Comparison of ENCODE assay signal across 1 cellular context in the genomic region with DNA sequence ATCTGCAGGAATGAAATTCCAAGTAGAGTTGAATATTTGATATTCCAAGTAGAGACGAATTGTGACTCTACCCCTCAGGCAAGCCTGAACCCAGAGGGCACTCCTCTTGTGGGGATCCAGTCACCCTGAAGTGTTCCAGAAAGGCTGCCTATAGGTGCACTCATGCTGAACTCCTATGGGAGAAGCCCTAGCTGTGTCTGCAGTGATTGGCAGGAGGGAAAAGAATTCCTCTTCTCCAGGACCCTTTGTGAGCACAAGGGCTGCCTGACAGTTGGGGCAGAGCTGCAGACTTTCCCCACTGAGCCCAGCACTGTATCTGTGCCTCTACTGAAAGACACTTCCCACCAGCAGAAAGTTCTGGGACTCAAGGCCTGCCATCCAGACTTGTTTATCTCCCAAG.
TF ChIP-seq lines count a peak whose summit lies in the region.

No MANE protein-coding gene starts in this region.

TF ChIP-seq in GM23338, 12 proteins besides CTCF, POLR2A, EP300 and RAD21 (continued from another document):
- TF ChIP-seq, protein P1, sequence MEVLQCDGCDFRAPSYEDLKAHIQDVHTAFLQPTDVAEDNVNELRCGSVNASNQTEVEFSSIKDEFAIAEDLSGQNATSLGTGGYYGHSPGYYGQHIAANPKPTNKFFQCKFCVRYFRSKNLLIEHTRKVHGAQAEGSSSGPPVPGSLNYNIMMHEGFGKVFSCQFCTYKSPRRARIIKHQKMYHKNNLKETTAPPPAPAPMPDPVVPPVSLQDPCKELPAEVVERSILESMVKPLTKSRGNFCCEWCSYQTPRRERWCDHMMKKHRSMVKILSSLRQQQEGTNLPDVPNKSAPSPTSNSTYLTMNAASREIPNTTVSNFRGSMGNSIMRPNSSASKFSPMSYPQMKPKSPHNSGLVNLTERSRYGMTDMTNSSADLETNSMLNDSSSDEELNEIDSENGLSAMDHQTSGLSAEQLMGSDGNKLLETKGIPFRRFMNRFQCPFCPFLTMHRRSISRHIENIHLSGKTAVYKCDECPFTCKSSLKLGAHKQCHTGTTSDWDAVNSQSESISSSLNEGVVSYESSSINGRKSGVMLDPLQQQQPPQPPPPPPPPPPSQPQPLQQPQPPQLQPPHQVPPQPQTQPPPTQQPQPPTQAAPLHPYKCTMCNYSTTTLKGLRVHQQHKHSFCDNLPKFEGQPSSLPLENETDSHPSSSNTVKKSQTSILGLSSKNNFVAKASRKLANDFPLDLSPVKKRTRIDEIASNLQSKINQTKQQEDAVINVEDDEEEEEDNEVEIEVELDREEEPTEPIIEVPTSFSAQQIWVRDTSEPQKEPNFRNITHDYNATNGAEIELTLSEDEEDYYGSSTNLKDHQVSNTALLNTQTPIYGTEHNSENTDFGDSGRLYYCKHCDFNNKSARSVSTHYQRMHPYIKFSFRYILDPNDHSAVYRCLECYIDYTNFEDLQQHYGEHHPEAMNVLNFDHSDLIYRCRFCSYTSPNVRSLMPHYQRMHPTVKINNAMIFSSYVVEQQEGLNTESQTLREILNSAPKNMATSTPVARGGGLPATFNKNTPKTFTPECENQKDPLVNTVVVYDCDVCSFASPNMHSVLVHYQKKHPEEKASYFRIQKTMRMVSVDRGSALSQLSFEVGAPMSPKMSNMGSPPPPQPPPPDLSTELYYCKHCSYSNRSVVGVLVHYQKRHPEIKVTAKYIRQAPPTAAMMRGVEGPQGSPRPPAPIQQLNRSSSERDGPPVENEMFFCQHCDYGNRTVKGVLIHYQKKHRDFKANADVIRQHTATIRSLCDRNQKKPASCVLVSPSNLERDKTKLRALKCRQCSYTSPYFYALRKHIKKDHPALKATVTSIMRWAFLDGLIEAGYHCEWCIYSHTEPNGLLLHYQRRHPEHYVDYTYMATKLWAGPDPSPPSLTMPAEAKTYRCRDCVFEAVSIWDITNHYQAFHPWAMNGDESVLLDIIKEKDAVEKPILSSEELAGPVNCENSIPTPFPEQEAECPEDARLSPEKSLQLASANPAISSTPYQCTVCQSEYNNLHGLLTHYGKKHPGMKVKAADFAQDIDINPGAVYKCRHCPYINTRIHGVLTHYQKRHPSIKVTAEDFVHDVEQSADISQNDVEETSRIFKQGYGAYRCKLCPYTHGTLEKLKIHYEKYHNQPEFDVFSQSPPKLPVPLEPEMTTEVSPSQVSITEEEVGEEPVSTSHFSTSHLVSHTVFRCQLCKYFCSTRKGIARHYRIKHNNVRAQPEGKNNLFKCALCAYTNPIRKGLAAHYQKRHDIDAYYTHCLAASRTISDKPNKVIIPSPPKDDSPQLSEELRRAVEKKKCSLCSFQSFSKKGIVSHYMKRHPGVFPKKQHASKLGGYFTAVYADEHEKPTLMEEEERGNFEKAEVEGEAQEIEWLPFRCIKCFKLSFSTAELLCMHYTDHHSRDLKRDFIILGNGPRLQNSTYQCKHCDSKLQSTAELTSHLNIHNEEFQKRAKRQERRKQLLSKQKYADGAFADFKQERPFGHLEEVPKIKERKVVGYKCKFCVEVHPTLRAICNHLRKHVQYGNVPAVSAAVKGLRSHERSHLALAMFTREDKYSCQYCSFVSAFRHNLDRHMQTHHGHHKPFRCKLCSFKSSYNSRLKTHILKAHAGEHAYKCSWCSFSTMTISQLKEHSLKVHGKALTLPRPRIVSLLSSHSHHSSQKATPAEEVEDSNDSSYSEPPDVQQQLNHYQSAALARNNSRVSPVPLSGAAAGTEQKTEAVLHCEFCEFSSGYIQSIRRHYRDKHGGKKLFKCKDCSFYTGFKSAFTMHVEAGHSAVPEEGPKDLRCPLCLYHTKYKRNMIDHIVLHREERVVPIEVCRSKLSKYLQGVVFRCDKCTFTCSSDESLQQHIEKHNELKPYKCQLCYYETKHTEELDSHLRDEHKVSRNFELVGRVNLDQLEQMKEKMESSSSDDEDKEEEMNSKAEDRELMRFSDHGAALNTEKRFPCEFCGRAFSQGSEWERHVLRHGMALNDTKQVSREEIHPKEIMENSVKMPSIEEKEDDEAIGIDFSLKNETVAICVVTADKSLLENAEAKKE (CRISPR knock-in tag; IDR thresholded peaks at IDR 0.05): no peak
- no peak for TF ChIP-seq EZH2phosphoT487 (IDR thresholded peaks at IDR 0.05; ENCODE audit: unreplicated experiment)
